In the genomic region with DNA sequence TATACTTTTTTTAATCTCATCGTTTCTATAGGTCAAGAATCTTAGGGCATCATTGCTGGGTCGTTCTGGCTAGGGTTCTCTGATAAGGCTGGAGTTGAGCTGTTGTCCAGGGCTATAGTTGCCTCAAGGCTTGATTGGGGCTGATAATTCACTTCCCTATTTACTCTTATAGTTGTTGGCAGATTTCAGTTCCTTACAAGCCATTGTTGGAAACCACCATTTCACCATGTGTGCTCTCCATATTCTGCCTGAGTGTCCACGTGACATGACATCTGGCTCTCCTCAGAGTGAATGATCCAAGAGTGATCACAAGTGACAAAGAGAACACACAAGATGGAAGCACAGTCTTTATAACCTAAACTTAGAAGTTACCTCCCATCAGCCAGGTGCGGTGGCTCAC, we compare ENCODE assay signal across 34 cellular contexts.
"Had no signal": no experiment of that assay in that cellular context is flagged by ENCODE, and none has a peak within 500 bp of the region (broad histone marks: within the 10 kb centered on the region; RNA-seq: fewer than 3 reads in every experiment).

No MANE protein-coding gene starts in this region.

- ATAC-seq: activated CD8-positive, alpha-beta memory T cell treated with anti-CD3 and anti-CD28 coated beads, Interleukin-2, amount 10 ng/mL, durations not matched to agents 7 days and 5 days; activated T-helper 17 cell treated with anti-CD3 and anti-CD28 coated beads, Interleukin-2, amount 50 U/mL, for 72 hours; body of pancreas; K562; T-cell; T-helper 17 cell had no signal

- H3K4me3 ChIP-seq: body of pancreas, breast epithelium, K562, SJSA1 had no signal

- DNase-seq: activated CD4-positive, alpha-beta memory T cell treated with anti-CD3 and anti-CD28 coated beads, Interleukin-2, amount 10 ng/mL, durations not matched to agents 7 days and 5 days; activated CD4-positive, alpha-beta T cell treated with anti-CD3 and anti-CD28 coated beads for 1 hour; activated CD4-positive, alpha-beta T cell treated with anti-CD3 and anti-CD28 coated beads for 48 hours; activated CD4-positive, CD25-positive, alpha-beta regulatory T cell; activated CD8-positive, alpha-beta memory T cell treated with anti-CD3 and anti-CD28 coated beads for 24 hours; activated CD8-positive, alpha-beta memory T cell treated with anti-CD3 and anti-CD28 coated beads, Interleukin-2, amount 10 ng/mL, durations not matched to agents 7 days and 5 days; activated CD8-positive, alpha-beta memory T cell treated with anti-CD3 and anti-CD28 coated beads, Interleukin-2, amount 50 U/mL, for 48 hours; activated effector memory CD4-positive, alpha-beta T cell treated with anti-CD3 and anti-CD28 coated beads, Interleukin-2, amount 50 U/mL, for 16 hours; activated naive CD4-positive, alpha-beta T cell; activated naive CD4-positive, alpha-beta T cell treated with anti-CD3 and anti-CD28 coated beads, Interleukin-2, amount 50 U/mL, for 16 hours; activated naive CD8-positive, alpha-beta T cell treated with anti-CD3 and anti-CD28 coated beads for 36 hours; activated T-cell treated with anti-CD3 and anti-CD28 coated beads, Interleukin-2, amount 50 U/mL, for 48 hours; amygdala; body of pancreas; caudate nucleus; cerebellar nuclear complex; NCI-H1105; NCI-H1417 treated with DMSO at 0.1 percent for 48 hours; NCI-H187 treated with DMSO at 0.1 percent for 48 hours; NCI-H2081; NCI-H2171 treated with DMSO at 0.1 percent for 48 hours; NCI-H226; NCI-H446 treated with DMSO at 0.1 percent for 48 hours; NCI-H524 treated with DMSO at 0.1 percent for 48 hours; Right ventricle myocardium superior; SK-N-SH; T-cell; T-helper 17 cell; WERI-Rb-1 had no signal

- H3K4me2 ChIP-seq: SK-N-SH had no signal

- H3K36me3 ChIP-seq: breast epithelium, SJSA1, WERI-Rb-1 had no signal

- H3K27me3 ChIP-seq: body of pancreas, breast epithelium, SJSA1 had no signal

- H3K9ac ChIP-seq: SK-N-SH had no signal

- H3K9me3 ChIP-seq: body of pancreas, breast epithelium, SJSA1, SK-N-SH had no signal

- H3K27ac ChIP-seq: body of pancreas, breast epithelium, SJSA1, WERI-Rb-1 had no signal

- H3K4me1 ChIP-seq: body of pancreas, breast epithelium, SJSA1 had no signal

- FAIRE-seq: astrocyte, K562 had no signal
